In genomic region chrX:13177921-13178320, GRCh38 we compare ENCODE assay signal across 1 cellular context.
TF ChIP-seq lines count a peak whose summit lies in the region.

No MANE protein-coding gene starts in this region.

TF ChIP-seq in GM23338, 12 proteins besides CTCF, POLR2A, EP300 and RAD21:
- no peak for TF ChIP-seq ZNF462 (CRISPR knock-in tag; IDR thresholded peaks at IDR 0.05)
- no peak for TF ChIP-seq EZH2phosphoT487 (IDR thresholded peaks at IDR 0.05; ENCODE audit: unreplicated experiment)
- no peak for TF ChIP-seq REST (IDR thresholded peaks at IDR 0.05; ENCODE audit: unreplicated experiment)
- no peak for TF ChIP-seq JUNB (IDR thresholded peaks at IDR 0.05; ENCODE audit: unreplicated experiment)
- no peak for TF ChIP-seq EZH2 (IDR thresholded peaks at IDR 0.05; ENCODE audit: low read depth, unreplicated experiment)
- no peak for TF ChIP-seq CREB1 (CRISPR knock-in tag; IDR thresholded peaks at IDR 0.05; ENCODE audit: low read depth)
- TF ChIP-seq STAT1 (IDR thresholded peaks at IDR 0.05; ENCODE audit: unreplicated experiment) = no peak
- TF ChIP-seq ETS1 (IDR thresholded peaks at IDR 0.05) = no peak
- TF ChIP-seq POLR2AphosphoS5 (IDR thresholded peaks at IDR 0.05; ENCODE audit: low read depth) = no peak
- no peak for TF ChIP-seq ZNF114 (CRISPR knock-in tag; IDR thresholded peaks at IDR 0.05)
- no peak for TF ChIP-seq ZNF331 (CRISPR knock-in tag; IDR thresholded peaks at IDR 0.05; ENCODE audit: low read depth)
- no peak for TF ChIP-seq NANOG (IDR thresholded peaks at IDR 0.05; ENCODE audit: borderline replicate concordance)
TF ChIP-seq in GM23338: peak in this region for 0.
